20 cellular contexts compared by ENCODE assay signal in the genomic region with DNA sequence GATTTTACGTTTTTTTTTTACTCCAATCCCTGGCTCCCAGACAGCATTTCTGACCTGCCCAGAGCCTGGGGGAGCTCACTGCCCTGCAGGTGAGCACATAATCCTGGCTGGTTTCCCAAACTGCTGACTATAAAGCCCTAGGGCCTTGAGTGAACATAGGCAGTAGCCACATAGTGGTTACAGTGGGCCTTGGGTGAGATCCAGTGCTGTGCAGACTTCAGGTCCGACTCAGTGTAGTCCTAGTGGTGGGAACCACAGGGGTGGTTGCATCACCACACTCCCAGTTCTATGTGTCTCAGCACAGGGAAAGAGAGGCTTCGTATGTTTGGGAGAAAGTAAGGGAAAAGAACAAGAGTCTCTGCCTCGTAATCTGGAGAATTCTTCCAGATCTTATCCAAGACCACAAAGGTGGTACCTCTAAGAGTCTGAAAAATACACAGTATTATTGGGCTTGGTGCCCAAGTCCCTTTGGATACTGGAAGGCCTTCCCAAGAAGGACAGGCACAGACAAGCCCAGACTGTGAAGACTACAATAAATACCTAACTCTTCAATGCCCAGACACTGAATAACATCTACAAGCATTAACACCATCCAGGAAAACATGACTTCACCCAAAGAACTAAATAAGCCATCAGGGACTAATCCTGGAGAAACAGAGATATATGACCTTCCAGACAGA.
DNase-seq lines count a peak whose midpoint lies in the region; ATAC-seq and TF ChIP-seq lines count a peak whose summit lies in the region.
"Had no signal": no experiment of that assay in that cellular context is flagged by ENCODE, and none has a peak within 500 bp of the region (broad histone marks: within the 10 kb centered on the region; RNA-seq: fewer than 3 reads in every experiment).

No MANE protein-coding gene starts in this region.

- 0% methylated on average over 4 of the region's 4 CpGs for WGBS in mammary epithelial cell (ENCODE audit: low coverage, missing lambda C conversion rate)

- H3K36me3 Mint-ChIP-seq in GM23338 (ENCODE audit: low read depth) (no peaks in the 10 kb centered on the region), mesothelial cell of epicardium (peaks cover 30% of the 10 kb centered on the region), Calu3 (ENCODE audit: insufficient read depth, unreplicated experiment) (no peaks in the 10 kb centered on the region)

- H3K27ac ChIP-seq in GM23338 (ENCODE audit: low read depth) (no peak overlapping the region), mammary epithelial cell (ENCODE audit: insufficient read depth, low read depth, low read length) (peak overlapping the region; percentile 68)
- H3K27ac ChIP-seq: ascending aorta, SJCRH30 had no signal

- DNase-seq in GM23338 (ENCODE audit: low spot score) (no peak), NCI-H69 (lab: John Stamatoyannopoulos, UW) (peak; percentile 38), mammary epithelial cell (peak; percentile 98), mesothelial cell of epicardium (ENCODE audit: low spot score in 2 of 2, unreplicated experiment in 2 of 2) (no peak), Calu3 (no peak), NCI-H510A treated with DMSO at 0.1 percent for 48 hours (lab: John Stamatoyannopoulos, UW) (no peak), GOT3 (lab: John Stamatoyannopoulos, UW) (no peak)
- DNase-seq: activated CD4-positive, alpha-beta T cell treated with anti-CD3 and anti-CD28 coated beads for 48 hours; activated CD8-positive, alpha-beta memory T cell treated with anti-CD3 and anti-CD28 coated beads, Interleukin-2, amount 50 U/mL, for 4 hours; activated naive CD4-positive, alpha-beta T cell; hypothalamus; KBM-7; left colon; NCI-H1417; occipital lobe; SJCRH30; stimulated activated CD4-positive, alpha-beta T cell treated with anti-CD3 and anti-CD28 coated beads, Interleukin-4, amount 100 ng/mL, for 24 hours had no signal

- intact Hi-C loops in mammary epithelial cell (cut with micrococcal nuclease) (loop anchor here (1.0 kb wide), 1 partner anchor 143 kb away; a partner anchor contains a TSS), Calu3 (cut with micrococcal nuclease; ENCODE audit: unreplicated experiment) (no loop called here)

- 0 out of 2 replicates have a peak, but pooled peaks cover 4% of the 10 kb centered on the region for H3K9me2 ChIP-seq in GM23338 (ENCODE audit: insufficient read depth)

- H3K9ac ChIP-seq in mammary epithelial cell (ENCODE audit: insufficient read depth, low read length): no peak overlapping the region

- TF ChIP-seq CTCF in GM23338 (conservative IDR thresholded peaks at IDR 0.05; ENCODE audit: low read depth in 2 of 2) (no peak), mammary epithelial cell (conservative IDR thresholded peaks at IDR 0.05 in 1 of 2, IDR thresholded peaks at IDR 0.05 in 1 of 2; ENCODE audit: extremely low read depth in 1 of 2, insufficient read depth in 1 of 2, low read depth in 1 of 2, low read length in 2 of 2) (peak; percentile 19 to 31), mesothelial cell of epicardium (IDR thresholded peaks at IDR 0.05; ENCODE audit: unreplicated experiment) (no peak), Calu3 (IDR thresholded peaks at IDR 0.05; ENCODE audit: unreplicated experiment) (no peak)

- dilution Hi-C loops in mammary epithelial cell (cut with HindIII; ENCODE audit: low sequenced_read_pairs): no loop called here

- H3K36me3 ChIP-seq in GM23338 (ENCODE audit: insufficient read depth) (no peaks in the 10 kb centered on the region), mammary epithelial cell (ENCODE audit: insufficient read depth, low read length) (no peaks in the 10 kb centered on the region)
- H3K36me3 ChIP-seq: ascending aorta, SJCRH30 had no signal

- H3K4me3 Mint-ChIP-seq in GM23338 (no peak overlapping the region), mesothelial cell of epicardium (no peak overlapping the region), Calu3 (ENCODE audit: low read depth, unreplicated experiment) (no peak overlapping the region)
- H3K4me3 Mint-ChIP-seq: T-helper 2 cell treated with Interferon-gamma antibody and Interleukin-4, amounts not matched to agents 5 μg/mL and 100 μg/mL, for 36 hours had no signal

- H3K4me2 ChIP-seq in GM23338: no peak overlapping the region
- peak overlapping the region; percentile 72 for H3K4me2 ChIP-seq in mammary epithelial cell (ENCODE audit: insufficient read depth, low read depth, low read length)

- CTCF ChIA-PET in mammary epithelial cell (lab: Charles Lee; ENCODE audit: low non-redundant PET): no interaction called here
- CTCF ChIA-PET in Calu3 (lab: Charles Lee): no interaction called here

- no peaks in the 10 kb centered on the region for H3F3A ChIP-seq in GM23338 (replicated peaks; ENCODE audit: low read depth)

- H3K27me3 ChIP-seq in GM23338 (ENCODE audit: insufficient read depth) (no peaks in the 10 kb centered on the region), mammary epithelial cell (ENCODE audit: insufficient read depth, low read length) (no peaks in the 10 kb centered on the region)
- H3K27me3 ChIP-seq: ascending aorta had no signal

- H3K9me3 Mint-ChIP-seq in GM23338 (no peaks in the 10 kb centered on the region), mesothelial cell of epicardium (peaks cover 40% of the 10 kb centered on the region), Calu3 (ENCODE audit: low read depth, unreplicated experiment) (peaks cover 5% of the 10 kb centered on the region)
- H3K9me3 Mint-ChIP-seq: T-helper 2 cell treated with Interferon-gamma antibody and Interleukin-4, amounts not matched to agents 5 μg/mL and 100 μg/mL, for 36 hours had no signal

- H3K4me3 ChIP-seq in GM23338 (no peak overlapping the region), mammary epithelial cell (replicated peaks in 1 of 3; ENCODE audit: insufficient read depth in 1 of 3, low read depth in 2 of 3, low read length in 3 of 3) (no peak overlapping the region)
- H3K4me3 ChIP-seq: ascending aorta, SJCRH30 had no signal

- H3K27ac Mint-ChIP-seq in GM23338 (peak overlapping the region; percentile 53; the same call in 1 of the 2 replicates), mesothelial cell of epicardium (peak overlapping the region; percentile 24), Calu3 (ENCODE audit: unreplicated experiment) (no peak overlapping the region)
- H3K27ac Mint-ChIP-seq: T-helper 2 cell treated with Interferon-gamma antibody and Interleukin-4, amounts not matched to agents 5 μg/mL and 100 μg/mL, for 36 hours had no signal

- H3K27me3 Mint-ChIP-seq in GM23338 (ENCODE audit: insufficient read depth, low read depth, poor library complexity) (peaks cover 2% of the 10 kb centered on the region), mesothelial cell of epicardium (ENCODE audit: low read depth) (no peaks in the 10 kb centered on the region), Calu3 (ENCODE audit: unreplicated experiment) (no peaks in the 10 kb centered on the region)

- H3K4me1 Mint-ChIP-seq in GM23338 (no peaks in the 10 kb centered on the region), mesothelial cell of epicardium (peaks cover 8% of the 10 kb centered on the region), Calu3 (ENCODE audit: low read depth, unreplicated experiment) (no peaks in the 10 kb centered on the region)

- H3K79me2 ChIP-seq in GM23338 (replicated peaks; ENCODE audit: insufficient read depth): no peaks in the 10 kb centered on the region
- no peaks in the 10 kb centered on the region for H3K79me2 ChIP-seq in mammary epithelial cell (ENCODE audit: insufficient read depth, low read length)

- no peaks in the 10 kb centered on the region for H3K9me3 ChIP-seq in mammary epithelial cell (replicated peaks; ENCODE audit: insufficient read depth, low read length)
- H3K9me3 ChIP-seq: ascending aorta, SJCRH30 had no signal

- H3K4me1 ChIP-seq in GM23338 (ENCODE audit: insufficient read depth): no peaks in the 10 kb centered on the region
- H3K4me1 ChIP-seq in mammary epithelial cell (ENCODE audit: insufficient read depth, low read length): peaks cover 34% of the 10 kb centered on the region
- H3K4me1 ChIP-seq: ascending aorta, SJCRH30 had no signal

- ATAC-seq in GM23338 (no peak), GM21717 (IDR thresholded peaks at IDR 0.05; ENCODE audit: unreplicated experiment) (no peak)
- ATAC-seq: left colon had no signal

- TSS peak; percentile 68 for BruUV-seq in mammary epithelial cell (replicated peaks; lab: Mats Ljungman, UMichigan)
- BruUV-seq in Calu3 (replicated peaks; lab: Mats Ljungman, UMichigan): no TSS peak

- in situ Hi-C loops in mammary epithelial cell (cut with MboI; ENCODE audit: low sequenced_read_pairs in 2 of 2): loop anchor here in 1 of 2 donors (10.0 kb wide), 1 partner anchor 159 kb away; no protein-coding TSS in a partner anchor

- H2AFZ ChIP-seq in GM23338 (no peak overlapping the region), mammary epithelial cell (ENCODE audit: low read depth, low read length) (peak overlapping the region; percentile 24)

- H4K20me1 ChIP-seq in GM23338 (replicated peaks; ENCODE audit: insufficient read depth) (no peaks in the 10 kb centered on the region), mammary epithelial cell (ENCODE audit: insufficient read depth, low read length) (no peaks in the 10 kb centered on the region)

TF ChIP-seq in GM23338, 12 proteins besides CTCF, POLR2A, EP300 and RAD21 (continues in another document):
- TF ChIP-seq, protein P1, sequence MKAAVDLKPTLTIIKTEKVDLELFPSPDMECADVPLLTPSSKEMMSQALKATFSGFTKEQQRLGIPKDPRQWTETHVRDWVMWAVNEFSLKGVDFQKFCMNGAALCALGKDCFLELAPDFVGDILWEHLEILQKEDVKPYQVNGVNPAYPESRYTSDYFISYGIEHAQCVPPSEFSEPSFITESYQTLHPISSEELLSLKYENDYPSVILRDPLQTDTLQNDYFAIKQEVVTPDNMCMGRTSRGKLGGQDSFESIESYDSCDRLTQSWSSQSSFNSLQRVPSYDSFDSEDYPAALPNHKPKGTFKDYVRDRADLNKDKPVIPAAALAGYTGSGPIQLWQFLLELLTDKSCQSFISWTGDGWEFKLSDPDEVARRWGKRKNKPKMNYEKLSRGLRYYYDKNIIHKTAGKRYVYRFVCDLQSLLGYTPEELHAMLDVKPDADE (IDR thresholded peaks at IDR 0.05): no peak
- no peak for TF ChIP-seq JUNB (IDR thresholded peaks at IDR 0.05; ENCODE audit: unreplicated experiment)

Comparison
In these comparisons a context has a peak if more than half of its experiments do, and no peak if none do; other contexts are left out.
1. DNase-seq: peak in NCI-H69 (single experiment) and mammary epithelial cell (single experiment); none in GM23338 (single experiment), mesothelial cell of epicardium (0 of 2), Calu3 (single experiment), NCI-H510A treated with DMSO at 0.1 percent for 48 hours (single experiment) and GOT3 (single experiment).
2. CTCF ChIP-seq: peak in mammary epithelial cell (2 of 2); none in GM23338 (0 of 2), mesothelial cell of epicardium (single experiment) and Calu3 (single experiment).